ENCODE assay signal across 8 cellular contexts in the genomic region with DNA sequence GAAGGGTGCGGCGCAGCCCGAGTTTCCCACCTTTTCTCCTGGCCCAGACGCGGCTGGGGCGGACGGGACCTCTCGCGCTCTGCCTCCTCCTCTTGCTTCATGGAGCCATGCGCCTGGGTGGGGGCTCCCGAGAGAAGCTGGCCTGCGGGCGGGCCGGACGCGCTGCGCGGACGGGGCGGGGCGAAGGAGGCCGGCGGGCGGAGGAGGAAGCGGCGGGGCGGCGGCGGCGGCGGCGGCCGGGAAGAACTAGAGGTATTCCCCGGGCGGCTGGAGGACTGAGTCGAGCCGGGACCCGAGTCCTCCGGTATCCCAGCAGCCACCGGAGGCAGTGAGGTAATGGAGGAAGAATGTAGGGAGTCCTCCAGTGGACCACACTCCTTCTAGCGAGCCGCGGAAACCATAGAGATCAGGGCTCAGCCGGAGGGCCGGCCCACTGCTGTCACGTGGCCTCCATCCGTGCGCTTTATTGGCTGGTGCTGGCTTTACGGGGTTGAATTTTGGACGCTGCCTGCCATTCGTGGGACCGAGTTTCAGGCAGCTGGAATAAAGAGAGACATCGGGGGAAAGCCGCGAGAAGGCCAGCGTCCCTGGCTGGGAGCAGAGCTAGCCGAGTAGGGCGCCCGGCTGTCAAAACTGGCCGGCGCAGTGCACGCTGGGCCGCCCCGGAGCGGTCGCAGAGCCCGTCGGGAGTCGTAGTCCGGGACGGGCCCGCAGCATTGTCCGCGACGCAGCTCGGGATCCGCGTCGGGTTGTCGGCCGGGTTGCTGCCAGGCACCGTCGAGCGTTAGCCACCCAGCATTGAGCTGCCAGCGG. TPM values are rescaled to one million over a fixed set of nuclear protein-coding genes. Genes with fewer than 3 reads are reported as not detected.
A peak's percentile ranks its signal among the peaks of the same experiment; 100 is the strongest.
DNase-seq lines count a peak whose midpoint lies in the region; ATAC-seq and FAIRE-seq lines count a peak whose summit lies in the region.
"Not testable (repeated sequence)": the region's sequence is repeated elsewhere in the genome, so short reads cannot be mapped to it uniquely, and the experiment has no call there.

A gene (minus strand): TSS at position 177 of the 813 bp plus-strand sequence. CDS start 11,722 bp downstream, outside the sequence.

- peaks cover 21% of the 10 kb centered on the region for H3K4me1 ChIP-seq in skeletal muscle satellite cell (ENCODE audit: control insufficient read depth, insufficient read depth, low read length)

- peak within 1 kb of the TSS; percentile 95 for H3K4me2 ChIP-seq in skeletal muscle satellite cell (ENCODE audit: low read length)

- peaks cover 23% of the 10 kb centered on the region for H3K36me3 ChIP-seq in skeletal muscle satellite cell (ENCODE audit: insufficient read depth, low read length)

- peak; percentile 93 for FAIRE-seq in A204.1 (lab: Jason Lieb, UNC)

- DNase-seq in NCI-H446 (lab: John Stamatoyannopoulos, UW) (peak; percentile 15 to 64), iPS-NIHi7 (ENCODE audit: extremely low spot score) (peak; percentile 50)
- DNase-seq in activated CD4-positive, alpha-beta T cell treated with anti-CD3 and anti-CD28 coated beads for 1 hour = peak; percentile 63
- DNase-seq in central memory CD4-positive, alpha-beta T cell = peak; percentile 81

- H3K9ac ChIP-seq in skeletal muscle satellite cell (ENCODE audit: low read depth, low read length) = peak within 1 kb of the TSS; percentile 88

- H3K27me3 ChIP-seq in skeletal muscle satellite cell (ENCODE audit: control insufficient read depth, insufficient read depth, low read length) = not testable (repeated sequence)

- not testable (repeated sequence) for H3K9me3 ChIP-seq in skeletal muscle satellite cell (replicated peaks; ENCODE audit: low read length)

- peak; percentile 92 for ATAC-seq in GM18868 (IDR thresholded peaks at IDR 0.05; ENCODE audit: unreplicated experiment)
- peak; percentile 94 for ATAC-seq in HG03066 (IDR thresholded peaks at IDR 0.05; ENCODE audit: low read depth, unreplicated experiment)

- peak within 1 kb of the TSS; percentile 77 for H3K4me3 ChIP-seq in skeletal muscle satellite cell (ENCODE audit: low read length)

RNA-seq across cellular contexts. Expression of the gene that starts here (rescaled TPM):
- total RNA-seq in skeletal muscle satellite cell (2012; rRNA removed) = 13.8 and 14.7 TPM in 2 replicates

Comparison
In these comparisons a context has a peak if more than half of its experiments do, and no peak if none do; other contexts are left out.
1. Peak in every context shown above with its lines: DNase-seq, ATAC-seq and H3K4me3 ChIP-seq.